Comparison of ENCODE assay signal across 8 cellular contexts in the genomic region with DNA sequence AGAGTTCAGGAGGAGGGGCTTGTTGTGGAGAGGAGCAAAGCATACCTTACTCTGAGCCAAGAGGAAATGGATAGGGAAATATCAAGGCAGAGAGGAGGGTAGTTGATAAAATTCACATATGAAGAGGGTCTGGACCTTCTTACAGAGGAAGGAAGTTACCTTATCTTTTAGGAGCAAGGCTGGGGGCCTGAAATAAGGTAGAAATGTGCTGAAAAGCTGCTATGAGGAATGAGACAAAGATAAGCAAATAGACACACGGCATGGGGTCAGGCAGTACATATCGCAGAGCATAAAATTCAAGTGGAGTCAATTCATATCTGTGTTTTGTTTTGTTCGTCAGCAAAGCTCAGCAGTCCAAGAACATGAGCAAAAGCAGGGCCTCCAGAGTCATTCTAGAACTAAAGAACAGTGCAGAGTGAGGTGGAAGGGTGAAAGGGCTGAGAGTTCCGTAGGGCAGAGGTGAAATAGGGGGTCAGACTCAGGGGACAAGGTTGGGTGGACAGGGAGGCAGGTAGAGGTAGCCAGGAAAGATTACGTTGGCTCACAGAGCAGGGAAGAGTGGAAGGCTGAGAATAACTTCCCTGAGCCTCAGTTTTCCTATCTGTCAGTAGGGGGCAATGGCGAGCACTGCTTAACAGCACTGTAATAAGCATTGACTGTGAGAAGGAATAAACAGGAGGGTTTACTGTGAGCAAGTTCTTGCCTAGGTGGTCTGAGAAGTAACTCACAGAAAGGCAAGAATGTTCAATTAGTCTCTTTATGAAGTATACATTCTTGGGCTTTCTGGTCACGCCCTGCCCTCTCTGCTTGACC. TPM values are rescaled to one million over a fixed set of nuclear protein-coding genes. Genes with fewer than 3 reads are reported as not detected.
DNase-seq lines count a peak whose midpoint lies in the region; ATAC-seq, FAIRE-seq and TF ChIP-seq lines count a peak whose summit lies in the region.

No MANE protein-coding gene starts in this region.

- no peak overlapping the region for H3K27ac Mint-ChIP-seq in WTC11

- no peak for FAIRE-seq in H54 (lab: Jason Lieb, UNC)

- POLR2A ChIA-PET in WTC11 (lab: Charles Lee): no interaction called here

- H3K4me1 Mint-ChIP-seq in WTC11: peaks cover 3% of the 10 kb centered on the region

- H3K9me3 Mint-ChIP-seq in WTC11: no peaks in the 10 kb centered on the region

- peak; percentile 13 for DNase-seq in AG08395 (ENCODE audit: low spot score)
- peak; percentile 19 for DNase-seq in WTC11 (ENCODE audit: low spot score)
- peak; percentile 4 for DNase-seq in iris pigment epithelial cell (ENCODE audit: low read depth)
- DNase-seq in mesenteric fat pad (ENCODE audit: low spot score): no peak
- DNase-seq in H54 (ENCODE audit: insufficient read length, low spot score): no peak

- CTCF ChIA-PET in WTC11 (lab: Charles Lee): interaction anchor here (1.5 kb wide), 1 partner anchor 21 kb away, joined by 4 read pairs; no protein-coding TSS in a partner anchor

- TF ChIP-seq CTCF in GM12873 (IDR thresholded peaks at IDR 0.05; ENCODE audit: insufficient read depth, low read depth, low read length, missing control alignments): peak; percentile 90
- TF ChIP-seq CTCF in WTC11 (IDR thresholded peaks at IDR 0.05): no peak; the same call in 1 of the 2 replicates

- no peaks in the 10 kb centered on the region for H3K36me3 Mint-ChIP-seq in WTC11

- no peaks in the 10 kb centered on the region for H3K27me3 Mint-ChIP-seq in WTC11 (ENCODE audit: low read depth)

- peak; percentile 87 for ATAC-seq in HG03159 (IDR thresholded peaks at IDR 0.05; ENCODE audit: unreplicated experiment)
- ATAC-seq in WTC11: peak; percentile 93
- no peak for ATAC-seq in HG02623 (IDR thresholded peaks at IDR 0.05; ENCODE audit: unreplicated experiment)

- TF ChIP-seq POLR2A in H54 (IDR thresholded peaks at IDR 0.05; ENCODE audit: low read depth, low read length): no peak

- no peak overlapping the region for H3K4me3 Mint-ChIP-seq in WTC11

TF ChIP-seq in WTC11, 78 proteins besides CTCF, POLR2A, EP300 and RAD21:
- TF ChIP-seq, protein P1, sequence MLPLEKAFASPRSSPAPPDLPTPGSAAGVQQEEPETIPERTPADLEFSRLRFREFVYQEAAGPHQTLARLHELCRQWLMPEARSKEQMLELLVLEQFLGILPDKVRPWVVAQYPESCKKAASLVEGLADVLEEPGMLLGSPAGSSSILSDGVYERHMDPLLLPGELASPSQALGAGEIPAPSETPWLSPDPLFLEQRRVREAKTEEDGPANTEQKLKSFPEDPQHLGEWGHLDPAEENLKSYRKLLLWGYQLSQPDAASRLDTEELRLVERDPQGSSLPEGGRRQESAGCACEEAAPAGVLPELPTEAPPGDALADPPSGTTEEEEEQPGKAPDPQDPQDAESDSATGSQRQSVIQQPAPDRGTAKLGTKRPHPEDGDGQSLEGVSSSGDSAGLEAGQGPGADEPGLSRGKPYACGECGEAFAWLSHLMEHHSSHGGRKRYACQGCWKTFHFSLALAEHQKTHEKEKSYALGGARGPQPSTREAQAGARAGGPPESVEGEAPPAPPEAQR (CRISPR knock-in tag; IDR thresholded peaks at IDR 0.05): no peak
- TF ChIP-seq, protein P2, sequence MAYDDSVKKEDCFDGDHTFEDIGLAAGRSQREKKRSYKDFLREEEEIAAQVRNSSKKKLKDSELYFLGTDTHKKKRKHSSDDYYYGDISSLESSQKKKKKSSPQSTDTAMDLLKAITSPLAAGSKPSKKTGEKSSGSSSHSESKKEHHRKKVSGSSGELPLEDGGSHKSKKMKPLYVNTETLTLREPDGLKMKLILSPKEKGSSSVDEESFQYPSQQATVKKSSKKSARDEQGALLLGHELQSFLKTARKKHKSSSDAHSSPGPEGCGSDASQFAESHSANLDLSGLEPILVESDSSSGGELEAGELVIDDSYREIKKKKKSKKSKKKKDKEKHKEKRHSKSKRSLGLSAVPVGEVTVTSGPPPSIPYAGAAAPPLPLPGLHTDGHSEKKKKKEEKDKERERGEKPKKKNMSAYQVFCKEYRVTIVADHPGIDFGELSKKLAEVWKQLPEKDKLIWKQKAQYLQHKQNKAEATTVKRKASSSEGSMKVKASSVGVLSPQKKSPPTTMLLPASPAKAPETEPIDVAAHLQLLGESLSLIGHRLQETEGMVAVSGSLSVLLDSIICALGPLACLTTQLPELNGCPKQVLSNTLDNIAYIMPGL (CRISPR knock-in tag; IDR thresholded peaks at IDR 0.05): no peak
- no peak for TF ChIP-seq FOXJ3 (CRISPR knock-in tag; IDR thresholded peaks at IDR 0.05; ENCODE audit: borderline replicate concordance)
- no peak for TF ChIP-seq ZNF263 (CRISPR knock-in tag; IDR thresholded peaks at IDR 0.05; ENCODE audit: low read depth)
- TF ChIP-seq ZNF416 (CRISPR knock-in tag; IDR thresholded peaks at IDR 0.05): no peak
- TF ChIP-seq, protein P3, sequence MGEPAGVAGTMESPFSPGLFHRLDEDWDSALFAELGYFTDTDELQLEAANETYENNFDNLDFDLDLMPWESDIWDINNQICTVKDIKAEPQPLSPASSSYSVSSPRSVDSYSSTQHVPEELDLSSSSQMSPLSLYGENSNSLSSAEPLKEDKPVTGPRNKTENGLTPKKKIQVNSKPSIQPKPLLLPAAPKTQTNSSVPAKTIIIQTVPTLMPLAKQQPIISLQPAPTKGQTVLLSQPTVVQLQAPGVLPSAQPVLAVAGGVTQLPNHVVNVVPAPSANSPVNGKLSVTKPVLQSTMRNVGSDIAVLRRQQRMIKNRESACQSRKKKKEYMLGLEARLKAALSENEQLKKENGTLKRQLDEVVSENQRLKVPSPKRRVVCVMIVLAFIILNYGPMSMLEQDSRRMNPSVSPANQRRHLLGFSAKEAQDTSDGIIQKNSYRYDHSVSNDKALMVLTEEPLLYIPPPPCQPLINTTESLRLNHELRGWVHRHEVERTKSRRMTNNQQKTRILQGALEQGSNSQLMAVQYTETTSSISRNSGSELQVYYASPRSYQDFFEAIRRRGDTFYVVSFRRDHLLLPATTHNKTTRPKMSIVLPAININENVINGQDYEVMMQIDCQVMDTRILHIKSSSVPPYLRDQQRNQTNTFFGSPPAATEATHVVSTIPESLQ (CRISPR knock-in tag; IDR thresholded peaks at IDR 0.05): no peak
- TF ChIP-seq NR3C1 (CRISPR knock-in tag; conservative IDR thresholded peaks at IDR 0.05; ENCODE audit: low read depth): no peak
- no peak for TF ChIP-seq IRF2 (CRISPR knock-in tag; IDR thresholded peaks at IDR 0.05; ENCODE audit: borderline replicate concordance, low read depth)
- TF ChIP-seq, protein P4, sequence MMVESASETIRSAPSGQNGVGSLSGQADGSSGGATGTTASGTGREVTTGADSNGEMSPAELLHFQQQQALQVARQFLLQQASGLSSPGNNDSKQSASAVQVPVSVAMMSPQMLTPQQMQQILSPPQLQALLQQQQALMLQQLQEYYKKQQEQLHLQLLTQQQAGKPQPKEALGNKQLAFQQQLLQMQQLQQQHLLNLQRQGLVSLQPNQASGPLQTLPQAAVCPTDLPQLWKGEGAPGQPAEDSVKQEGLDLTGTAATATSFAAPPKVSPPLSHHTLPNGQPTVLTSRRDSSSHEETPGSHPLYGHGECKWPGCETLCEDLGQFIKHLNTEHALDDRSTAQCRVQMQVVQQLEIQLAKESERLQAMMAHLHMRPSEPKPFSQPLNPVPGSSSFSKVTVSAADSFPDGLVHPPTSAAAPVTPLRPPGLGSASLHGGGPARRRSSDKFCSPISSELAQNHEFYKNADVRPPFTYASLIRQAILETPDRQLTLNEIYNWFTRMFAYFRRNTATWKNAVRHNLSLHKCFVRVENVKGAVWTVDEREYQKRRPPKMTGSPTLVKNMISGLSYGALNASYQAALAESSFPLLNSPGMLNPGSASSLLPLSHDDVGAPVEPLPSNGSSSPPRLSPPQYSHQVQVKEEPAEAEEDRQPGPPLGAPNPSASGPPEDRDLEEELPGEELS (CRISPR knock-in tag; IDR thresholded peaks at IDR 0.05): no peak
- TF ChIP-seq ZNF317 (CRISPR knock-in tag; IDR thresholded peaks at IDR 0.05; ENCODE audit: borderline replicate concordance, low read depth): no peak
- TF ChIP-seq CBFB (CRISPR knock-in tag; IDR thresholded peaks at IDR 0.05; ENCODE audit: low read depth): no peak
- TF ChIP-seq, protein P5, sequence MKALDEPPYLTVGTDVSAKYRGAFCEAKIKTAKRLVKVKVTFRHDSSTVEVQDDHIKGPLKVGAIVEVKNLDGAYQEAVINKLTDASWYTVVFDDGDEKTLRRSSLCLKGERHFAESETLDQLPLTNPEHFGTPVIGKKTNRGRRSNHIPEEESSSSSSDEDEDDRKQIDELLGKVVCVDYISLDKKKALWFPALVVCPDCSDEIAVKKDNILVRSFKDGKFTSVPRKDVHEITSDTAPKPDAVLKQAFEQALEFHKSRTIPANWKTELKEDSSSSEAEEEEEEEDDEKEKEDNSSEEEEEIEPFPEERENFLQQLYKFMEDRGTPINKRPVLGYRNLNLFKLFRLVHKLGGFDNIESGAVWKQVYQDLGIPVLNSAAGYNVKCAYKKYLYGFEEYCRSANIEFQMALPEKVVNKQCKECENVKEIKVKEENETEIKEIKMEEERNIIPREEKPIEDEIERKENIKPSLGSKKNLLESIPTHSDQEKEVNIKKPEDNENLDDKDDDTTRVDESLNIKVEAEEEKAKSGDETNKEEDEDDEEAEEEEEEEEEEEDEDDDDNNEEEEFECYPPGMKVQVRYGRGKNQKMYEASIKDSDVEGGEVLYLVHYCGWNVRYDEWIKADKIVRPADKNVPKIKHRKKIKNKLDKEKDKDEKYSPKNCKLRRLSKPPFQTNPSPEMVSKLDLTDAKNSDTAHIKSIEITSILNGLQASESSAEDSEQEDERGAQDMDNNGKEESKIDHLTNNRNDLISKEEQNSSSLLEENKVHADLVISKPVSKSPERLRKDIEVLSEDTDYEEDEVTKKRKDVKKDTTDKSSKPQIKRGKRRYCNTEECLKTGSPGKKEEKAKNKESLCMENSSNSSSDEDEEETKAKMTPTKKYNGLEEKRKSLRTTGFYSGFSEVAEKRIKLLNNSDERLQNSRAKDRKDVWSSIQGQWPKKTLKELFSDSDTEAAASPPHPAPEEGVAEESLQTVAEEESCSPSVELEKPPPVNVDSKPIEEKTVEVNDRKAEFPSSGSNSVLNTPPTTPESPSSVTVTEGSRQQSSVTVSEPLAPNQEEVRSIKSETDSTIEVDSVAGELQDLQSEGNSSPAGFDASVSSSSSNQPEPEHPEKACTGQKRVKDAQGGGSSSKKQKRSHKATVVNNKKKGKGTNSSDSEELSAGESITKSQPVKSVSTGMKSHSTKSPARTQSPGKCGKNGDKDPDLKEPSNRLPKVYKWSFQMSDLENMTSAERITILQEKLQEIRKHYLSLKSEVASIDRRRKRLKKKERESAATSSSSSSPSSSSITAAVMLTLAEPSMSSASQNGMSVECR (CRISPR knock-in tag; IDR thresholded peaks at IDR 0.05; ENCODE audit: borderline replicate concordance): no peak
- TF ChIP-seq ATF1 (CRISPR knock-in tag; IDR thresholded peaks at IDR 0.05): no peak

RNA-seq across cellular contexts. Expression of a gene that starts 9.2 kb away (rescaled TPM):
- total RNA-seq in WTC11 (2021) (0.24 to 0.41 TPM (median 0.25 TPM) in 3 replicates), mesenteric fat pad (448 TPM)

Comparison
In these comparisons a context has a peak if more than half of its experiments do, and no peak if none do; other contexts are left out.
1. DNase-seq: peak in AG08395 (single experiment), WTC11 (single experiment) and iris pigment epithelial cell (single experiment); none in mesenteric fat pad (single experiment) and H54 (single experiment).
2. RNA of a gene that starts 9.2 kb away (total RNA-seq): 448 TPM in mesenteric fat pad (single experiment); 0.24 to 0.41 TPM in WTC11; every median in the first group is over 100 times any median in the second.